In genomic region chr20:32062776-32063170, GRCh38 we compare ENCODE assay signal across 10 cellular contexts. TPM values are rescaled to one million over a fixed set of nuclear protein-coding genes. Genes with fewer than 3 reads are reported as not detected.
DNase-seq lines count a peak whose midpoint lies in the region; ATAC-seq and TF ChIP-seq lines count a peak whose summit lies in the region.
"Had no signal": no experiment of that assay in that cellular context is flagged by ENCODE, and none has a peak within 500 bp of the region (broad histone marks: within the 10 kb centered on the region; RNA-seq: fewer than 3 reads in every experiment).

No MANE protein-coding gene starts in this region.

- no peak for TF ChIP-seq CTCF in adrenal gland (IDR thresholded peaks at IDR 0.05)

- H3K27ac ChIP-seq in BLaER1 treated with 17β-estradiol and CSF1 and Interleukin-3, amounts not matched to agents 10 nM and 100 nM, result peak overlapping the region; percentile 10 to 100 (median 94); a peak in 21 of 22 replicates
- H3K27ac ChIP-seq in adrenal gland, result peak overlapping the region in 1 of 5 donors; percentile 72
- H3K27ac ChIP-seq in muscle layer of duodenum (ENCODE audit: low read length), result peak overlapping the region; percentile 1
- H3K27ac ChIP-seq: PC-9 had no signal

- H3K4me3 ChIP-seq in BLaER1 treated with 17β-estradiol and CSF1 and Interleukin-3, amounts not matched to agents 10 nM and 100 nM, result peak overlapping the region in 4 of 10 experiments; percentile 44 to 59 (median 48); a peak in 9 of 20 replicates
- no peak overlapping the region for H3K4me3 ChIP-seq in adrenal gland
- no peak overlapping the region for H3K4me3 ChIP-seq in muscle layer of duodenum (ENCODE audit: low read depth in 1 of 2, low read length in 2 of 2)
- H3K4me3 ChIP-seq: PC-9 had no signal

- H3K27me3 ChIP-seq in BLaER1 treated with 17β-estradiol and CSF1 and Interleukin-3, amounts not matched to agents 10 nM and 100 nM, result no peaks in the 10 kb centered on the region
- no peaks in the 10 kb centered on the region for H3K27me3 ChIP-seq in adrenal gland
- peaks cover 3% of the 10 kb centered on the region for H3K27me3 ChIP-seq in muscle layer of duodenum (ENCODE audit: low read depth, low read length)

- H3K36me3 ChIP-seq in BLaER1 treated with 17β-estradiol and CSF1 and Interleukin-3, amounts not matched to agents 10 nM and 100 nM, result peaks cover 0 to 86% (median 63%) of the 10 kb centered on the region in 11 experiments; a peak in 13 of 22 replicates
- H3K36me3 ChIP-seq in adrenal gland (replicated peaks in 1 of 2) (no peaks in the 10 kb centered on the region), muscle layer of duodenum (ENCODE audit: control insufficient read depth in 1 of 2, insufficient read depth in 2 of 2, low read length in 2 of 2) (no peaks in the 10 kb centered on the region)

- intact Hi-C loops in adrenal gland (cut with DNase I), result no loop called here

- TF ChIP-seq POLR2A in adrenal gland (IDR thresholded peaks at IDR 0.05), result no peak

- H4K20me1 ChIP-seq in BLaER1 treated with 17β-estradiol and CSF1 and Interleukin-3, amounts not matched to agents 10 nM and 100 nM, result peaks cover 0 to 11% (median 0%) of the 10 kb centered on the region in 11 experiments; a peak in 4 of 22 replicates

- WGBS in adrenal gland, 4 donors, result 52 to 58% (median 55%) methylated on average over 4 of the region's 4 CpGs

- H3K9ac ChIP-seq in BLaER1 treated with 17β-estradiol and CSF1 and Interleukin-3, amounts not matched to agents 10 nM and 100 nM, result peak overlapping the region; percentile 26 to 92 (median 71); a peak in 21 of 22 replicates

- ATAC-seq in HG03095 (IDR thresholded peaks at IDR 0.05; ENCODE audit: unreplicated experiment) (peak; percentile 48), GM21717 (IDR thresholded peaks at IDR 0.05; ENCODE audit: unreplicated experiment) (no peak), GM21786 (IDR thresholded peaks at IDR 0.05; ENCODE audit: unreplicated experiment) (no peak)

- peak overlapping the region; percentile 64 to 99 (median 81) for H3K4me2 ChIP-seq in BLaER1 treated with 17β-estradiol and CSF1 and Interleukin-3, amounts not matched to agents 10 nM and 100 nM
- H3K4me2 ChIP-seq: PC-9 had no signal

- peaks cover 0 to 23% (median 0%) of the 10 kb centered on the region in 11 experiments; a peak in 7 of 22 replicates for H3K9me3 ChIP-seq in BLaER1 treated with 17β-estradiol and CSF1 and Interleukin-3, amounts not matched to agents 10 nM and 100 nM (replicated peaks in 1 of 11)
- no peaks in the 10 kb centered on the region for H3K9me3 ChIP-seq in adrenal gland (replicated peaks in 1 of 3)
- no peaks in the 10 kb centered on the region for H3K9me3 ChIP-seq in muscle layer of duodenum (ENCODE audit: control insufficient read depth in 1 of 2, low read length in 2 of 2)

- DNase-seq in adrenal gland, result peak; percentile 29 to 80 (median 59)
- DNase-seq in HUDEP-2 (lab: John Stamatoyannopoulos, UW; ENCODE audit: unreplicated experiment in 76 of 76), result no peak
- no peak for DNase-seq in NCI-H1694 treated with DMSO at 0.1 percent for 48 hours (lab: John Stamatoyannopoulos, UW)
- DNase-seq: PC-9 had no signal

- peaks cover 24 to 100% (median 97%) of the 10 kb centered on the region in 10 experiments for H3K4me1 ChIP-seq in BLaER1 treated with 17β-estradiol and CSF1 and Interleukin-3, amounts not matched to agents 10 nM and 100 nM
- no peaks in the 10 kb centered on the region for H3K4me1 ChIP-seq in adrenal gland (replicated peaks in 1 of 2)
- H3K4me1 ChIP-seq in muscle layer of duodenum (ENCODE audit: control insufficient read depth in 1 of 2, insufficient read depth in 2 of 2, low read length in 2 of 2), result peaks cover 4 to 6% of the 10 kb centered on the region in 2 donors

RNA-seq across cellular contexts. Expression of gene HCK, which starts 10.7 kb away (rescaled TPM):
- 10 to 100 TPM in 7 of 8 donors, 1 to 10 TPM in 1; 4.3 to 49.8 (median 31.1) TPM for total RNA-seq in adrenal gland
- polyA plus RNA-seq in adrenal gland, result 10 to 100 TPM in 2 of 3 donors, 1 to 10 TPM in 1; 9.9 to 15.0 (median 10.0) TPM
- total RNA-seq: PC-9 had no signal

RNA-seq across cellular contexts. Expression of gene TM9SF4, which starts 46.7 kb away (rescaled TPM):
- 10 to 100 TPM; 36.0 to 61.0 (median 49.6) TPM for total RNA-seq in adrenal gland
- polyA plus RNA-seq in adrenal gland, result 10 to 100 TPM; 23.2 to 47.3 (median 34.4) TPM

RNA-seq across cellular contexts. Expression of gene CCM2L, which starts 52.5 kb away (rescaled TPM):
- total RNA-seq in adrenal gland, result 1 to 10 TPM; 3.8 to 8.7 (median 6.1) TPM
- 10 to 100 TPM in 2 of 3 donors, 1 to 10 TPM in 1; 2.2 to 21.3 (median 11.4) TPM for polyA plus RNA-seq in adrenal gland
- polyA plus RNA-seq: BJ had no signal

Comparison
In these comparisons a context has a peak if more than half of its experiments do, and no peak if none do; other contexts are left out.
1. DNase-seq: peak in adrenal gland (7 of 7); none in HUDEP-2 (0 of 76) and NCI-H1694 treated with DMSO at 0.1 percent for 48 hours (single experiment).